9 cellular contexts compared by ENCODE assay signal in genomic region chr10:29535012-29535777, GRCh38.
A peak's percentile ranks its signal among the peaks of the same experiment; 100 is the strongest.
DNase-seq lines count a peak whose midpoint lies in the region; ATAC-seq and TF ChIP-seq lines count a peak whose summit lies in the region.
"Had no signal": no experiment of that assay in that cellular context is flagged by ENCODE, and none has a peak within 500 bp of the region (broad histone marks: within the 10 kb centered on the region; RNA-seq: fewer than 3 reads in every experiment).

No MANE protein-coding gene starts in this region.

- TF ChIP-seq CTCF in HEK293 (tag by site-specific recombination; IDR thresholded peaks at IDR 0.05) (peak; percentile 92), astrocyte of the spinal cord (IDR thresholded peaks at IDR 0.05; ENCODE audit: low read depth, low read length) (peak; percentile 90)

- DNase-seq in A172 (ENCODE audit: low spot score): peak; percentile 80
- DNase-seq in astrocyte of the spinal cord (ENCODE audit: low read depth, low spot score): peak; percentile 92
- DNase-seq in islet precursor cell: peak; percentile 92
- DNase-seq in stromal cell of bone marrow (ENCODE audit: low read depth): peak; percentile 74
- DNase-seq in NCI-H345 (lab: John Stamatoyannopoulos, UW): no peak
- no peak for DNase-seq in immature natural killer cell

- H3K36me3 Mint-ChIP-seq in immature natural killer cell: peaks cover 0 to 4% (median 0%) of the 10 kb centered on the region in 3 donors

- peak overlapping the region in 2 of 6 donors; percentile 3 to 4 for H3K27ac Mint-ChIP-seq in immature natural killer cell

- H3K4me1 Mint-ChIP-seq in immature natural killer cell: peaks cover 12 to 19% of the 10 kb centered on the region in 2 donors

- no peak overlapping the region for H3K4me3 ChIP-seq in HEK293 (ENCODE audit: low read depth, low read length)
- no peak overlapping the region for H3K4me3 ChIP-seq in astrocyte of the spinal cord (ENCODE audit: low read depth, low read length)

- H3K9me3 ChIP-seq in HEK293 (ENCODE audit: control insufficient read depth, insufficient read depth, low read depth, low read length): no peaks in the 10 kb centered on the region

- H3K4me3 Mint-ChIP-seq in immature natural killer cell: peak overlapping the region in 2 of 5 donors; percentile 14 to 31
- H3K4me3 Mint-ChIP-seq: central memory CD8-positive, alpha-beta T cell had no signal

- CTCF ChIA-PET in HEK293 (lab: Yijun Ruan, JAX): interaction anchor here (0.5 to 2.6 kb wide), 34 partner anchors 8 to 1021 kb away, joined by 3 to 25 read pairs (median 5); no protein-coding TSS in a partner anchor

- peaks cover 0 to 1% (median 0%) of the 10 kb centered on the region in 3 donors for H3K27me3 Mint-ChIP-seq in immature natural killer cell (ENCODE audit: low read depth in 3 of 3)
- H3K27me3 Mint-ChIP-seq: central memory CD8-positive, alpha-beta T cell had no signal

- in situ Hi-C loops in astrocyte of the spinal cord (cut with HindIII; ENCODE audit: low sequenced_read_pairs): no loop called here

- no peaks in the 10 kb centered on the region for H3K36me3 ChIP-seq in HEK293 (ENCODE audit: control insufficient read depth in 2 of 2, insufficient read depth in 1 of 2, low read length in 2 of 2)

- POLR2A ChIA-PET in HEK293 (lab: Yijun Ruan, JAX): interaction anchor here (0.6 kb wide), 1 partner anchor 985 kb away, joined by 5 read pairs; no protein-coding TSS in a partner anchor

- H3K4me1 ChIP-seq in HEK293 (ENCODE audit: control insufficient read depth, insufficient read depth, low read length): peaks cover 24% of the 10 kb centered on the region

- ATAC-seq in HG03095 (IDR thresholded peaks at IDR 0.05; ENCODE audit: unreplicated experiment): no peak

- peak overlapping the region; percentile 62 for H3K27ac ChIP-seq in HEK293 (ENCODE audit: extremely low read depth, low read depth, low read length)

- no peaks in the 10 kb centered on the region for H3K9me3 Mint-ChIP-seq in immature natural killer cell
- H3K9me3 Mint-ChIP-seq: central memory CD8-positive, alpha-beta T cell had no signal

TF ChIP-seq in HEK293, 187 proteins besides CTCF, POLR2A, EP300 and RAD21 (continues in another document):
- TF ChIP-seq PRDM10 (tag by site-specific recombination; IDR thresholded peaks at IDR 0.05): no peak
- no peak for TF ChIP-seq ZNF350 (tag by site-specific recombination; IDR thresholded peaks at IDR 0.05)
- peak; percentile 28; the same call in 1 of the 2 replicates for TF ChIP-seq ZBTB17 (tag by site-specific recombination; IDR thresholded peaks at IDR 0.05)
- TF ChIP-seq ZNF600 (tag by site-specific recombination; IDR thresholded peaks at IDR 0.05): peak; percentile 65; the same call in 1 of the 2 replicates
- peak; percentile 85 for TF ChIP-seq PRDM1 (tag by site-specific recombination; IDR thresholded peaks at IDR 0.05)
- TF ChIP-seq ZBTB11 (tag by site-specific recombination; conservative IDR thresholded peaks at IDR 0.05; ENCODE audit: low read depth): no peak
- TF ChIP-seq ZXDB (tag by site-specific recombination; IDR thresholded peaks at IDR 0.05): peak; percentile 74
- TF ChIP-seq ZFHX2 (tag by site-specific recombination; conservative IDR thresholded peaks at IDR 0.05): peak; percentile 38; the same call in 1 of the 2 replicates
- no peak for TF ChIP-seq ZNF404 (tag by site-specific recombination; IDR thresholded peaks at IDR 0.05)
- TF ChIP-seq HOXD13 (CRISPR knock-in tag; IDR thresholded peaks at IDR 0.05; ENCODE audit: borderline replicate concordance): 0 out of 2 replicates have a peak, but pooled peaks have one; percentile 71
- peak; percentile 63 for TF ChIP-seq ZNF341 (tag by site-specific recombination; IDR thresholded peaks at IDR 0.05; ENCODE audit: low read depth)
- TF ChIP-seq HOXC10 (CRISPR knock-in tag; IDR thresholded peaks at IDR 0.05): no peak
- TF ChIP-seq SALL2 (tag by site-specific recombination; IDR thresholded peaks at IDR 0.05; ENCODE audit: borderline replicate concordance): no peak
- no peak for TF ChIP-seq ZFP37 (tag by site-specific recombination; IDR thresholded peaks at IDR 0.05)
- peak; percentile 61; the same call in 1 of the 2 replicates for TF ChIP-seq PRDM6 (tag by site-specific recombination; IDR thresholded peaks at IDR 0.05)
- no peak for TF ChIP-seq ZNF624 (tag by site-specific recombination; IDR thresholded peaks at IDR 0.05)
- no peak for TF ChIP-seq ZNF473 (tag by site-specific recombination; IDR thresholded peaks at IDR 0.05)
- peak; percentile 79 for TF ChIP-seq ZEB2 (tag by site-specific recombination; IDR thresholded peaks at IDR 0.05)
- TF ChIP-seq ZNF121 (tag by site-specific recombination; IDR thresholded peaks at IDR 0.05): no peak
- TF ChIP-seq ZNF2 (tag by site-specific recombination; IDR thresholded peaks at IDR 0.05): no peak
- no peak for TF ChIP-seq MYNN (tag by site-specific recombination; IDR thresholded peaks at IDR 0.05; ENCODE audit: borderline replicate concordance)
- peak; percentile 20; the same call in 1 of the 2 replicates for TF ChIP-seq ZSCAN30 (tag by site-specific recombination; IDR thresholded peaks at IDR 0.05)
- TF ChIP-seq IKZF3 (tag by site-specific recombination; IDR thresholded peaks at IDR 0.05): peak; percentile 45; the same call in 1 of the 2 replicates

Comparison
In these comparisons a context has a peak if more than half of its experiments do, and no peak if none do; other contexts are left out.
1. DNase-seq: peak in A172 (single experiment), astrocyte of the spinal cord (single experiment), islet precursor cell (single experiment) and stromal cell of bone marrow (single experiment); none in NCI-H345 (single experiment) and immature natural killer cell (0 of 3).